In genomic region chr10:102400061-102400460, GRCh38 we compare ENCODE assay signal across 8 cellular contexts. TPM values are rescaled to one million over a fixed set of nuclear protein-coding genes. Genes with fewer than 3 reads are reported as not detected.
A peak's percentile ranks its signal among the peaks of the same experiment; 100 is the strongest.
DNase-seq lines count a peak whose midpoint lies in the region; ATAC-seq and TF ChIP-seq lines count a peak whose summit lies in the region.

No MANE protein-coding gene starts in this region.

- TF ChIP-seq CTCF in C4-2B (conservative IDR thresholded peaks at IDR 0.05): no peak
- no peak for TF ChIP-seq CTCF in Caco-2 (IDR thresholded peaks at IDR 0.05; ENCODE audit: insufficient read depth in 1 of 2, low read depth in 1 of 2, low read length in 1 of 2, severe bottlenecking in 1 of 2, unreplicated experiment in 1 of 2)

- peak overlapping the region; percentile 75 to 96 for H3K4me3 Mint-ChIP-seq in activated T-cell treated with anti-CD3 and anti-CD28 coated beads, Interleukin-2, amount 50 U/mL, for 72 hours
- no peak overlapping the region for H3K4me3 Mint-ChIP-seq in Caco-2 (ENCODE audit: unreplicated experiment)

- H3K27me3 Mint-ChIP-seq in activated T-cell treated with anti-CD3 and anti-CD28 coated beads, Interleukin-2, amount 50 U/mL, for 72 hours (ENCODE audit: low read depth): no peaks in the 10 kb centered on the region
- H3K27me3 Mint-ChIP-seq in Caco-2 (ENCODE audit: insufficient read depth, unreplicated experiment): no peaks in the 10 kb centered on the region

- no peaks in the 10 kb centered on the region for H3K9me3 Mint-ChIP-seq in activated T-cell treated with anti-CD3 and anti-CD28 coated beads, Interleukin-2, amount 50 U/mL, for 72 hours
- H3K9me3 Mint-ChIP-seq in Caco-2 (ENCODE audit: unreplicated experiment): no peaks in the 10 kb centered on the region

- H3K4me1 Mint-ChIP-seq in activated T-cell treated with anti-CD3 and anti-CD28 coated beads, Interleukin-2, amount 50 U/mL, for 72 hours (ENCODE audit: low read depth): peaks cover 42% of the 10 kb centered on the region
- peaks cover 24% of the 10 kb centered on the region for H3K4me1 Mint-ChIP-seq in Caco-2 (ENCODE audit: low read depth, unreplicated experiment)

- no TSS peak for BruUV-seq in Caco-2 (replicated peaks; lab: Mats Ljungman, UMichigan)

- no peak overlapping the region for H3K27ac Mint-ChIP-seq in activated T-cell treated with anti-CD3 and anti-CD28 coated beads, Interleukin-2, amount 50 U/mL, for 72 hours
- no peak overlapping the region for H3K27ac Mint-ChIP-seq in Caco-2 (ENCODE audit: unreplicated experiment)

- DNase-seq in activated T-cell treated with anti-CD3 and anti-CD28 coated beads, Interleukin-2, amount 50 U/mL, for 72 hours: no peak
- DNase-seq in NOMO-1 (lab: John Stamatoyannopoulos, UW; ENCODE audit: unreplicated experiment in 2 of 2): no peak
- no peak for DNase-seq in cerebellar nuclear complex (lab: John Stamatoyannopoulos, UW)
- DNase-seq in Caco-2: no peak

- peaks cover 15 to 36% of the 10 kb centered on the region in 2 donors for H3K36me3 Mint-ChIP-seq in activated T-cell treated with anti-CD3 and anti-CD28 coated beads, Interleukin-2, amount 50 U/mL, for 72 hours (ENCODE audit: insufficient read depth in 2 of 2)
- peaks cover 29% of the 10 kb centered on the region for H3K36me3 Mint-ChIP-seq in Caco-2 (ENCODE audit: insufficient read depth, unreplicated experiment)

- POLR2A ChIA-PET in Caco-2 (lab: Charles Lee): no interaction called here

- H3K4me1 ChIP-seq in HUES48 (ENCODE audit: control insufficient read depth, insufficient read depth, low read length) (peaks cover 10% of the 10 kb centered on the region), mucosa of stomach (ENCODE audit: control insufficient read depth, insufficient read depth, low read length) (peaks cover 24% of the 10 kb centered on the region), Caco-2 (peaks cover 35% of the 10 kb centered on the region)

- intact Hi-C loops in Caco-2 (cut with micrococcal nuclease; ENCODE audit: unreplicated experiment): no loop called here

- H3K4me3 ChIP-seq in HUES48 (ENCODE audit: low read depth, low read length) (peak overlapping the region; percentile 69; the same call in 1 of the 2 replicates), mucosa of stomach (ENCODE audit: low read length) (no peak overlapping the region), Caco-2 (ENCODE audit: low read depth, low read length) (no peak overlapping the region)

- peak overlapping the region; percentile 69 for H3K27ac ChIP-seq in C4-2B
- no peak overlapping the region for H3K27ac ChIP-seq in HUES48 (ENCODE audit: low read depth, low read length)

- no peak overlapping the region for H3K9ac ChIP-seq in HUES48 (ENCODE audit: low read depth, low read length)
- H3K9ac ChIP-seq in mucosa of stomach (ENCODE audit: low read length): peak overlapping the region; percentile 1

- CTCF ChIA-PET in Caco-2 (lab: Charles Lee): interaction anchor here (0.6 to 2.6 kb wide), 9 partner anchors 20 to 231 kb away, joined by 3 to 21 read pairs (median 5); partner anchors contain the start of genes C10orf95 and FBXL15

- H3K36me3 ChIP-seq in HUES48 (ENCODE audit: control insufficient read depth, insufficient read depth, low read length) (peaks cover 32% of the 10 kb centered on the region), mucosa of stomach (ENCODE audit: control insufficient read depth, insufficient read depth, low read length) (peaks cover 2% of the 10 kb centered on the region), Caco-2 (ENCODE audit: control insufficient read depth, insufficient read depth, low read length) (no peaks in the 10 kb centered on the region)

- peaks cover 7% of the 10 kb centered on the region; the same call in 1 of the 2 replicates for H3K27me3 ChIP-seq in HUES48 (ENCODE audit: control insufficient read depth, insufficient read depth, low read length)
- H3K27me3 ChIP-seq in mucosa of stomach (ENCODE audit: control insufficient read depth, insufficient read depth, low read length): no peaks in the 10 kb centered on the region
- H3K27me3 ChIP-seq in Caco-2 (replicated peaks; ENCODE audit: control insufficient read depth, insufficient read depth, low read length): no peaks in the 10 kb centered on the region

- H3K9me3 ChIP-seq in HUES48 (ENCODE audit: control insufficient read depth, insufficient read depth, low read length) (no peaks in the 10 kb centered on the region), mucosa of stomach (ENCODE audit: control insufficient read depth, low read length) (no peaks in the 10 kb centered on the region), Caco-2 (no peaks in the 10 kb centered on the region)

- no peak for ATAC-seq in activated T-cell treated with anti-CD3 and anti-CD28 coated beads, Interleukin-2, amount 50 U/mL, for 72 hours (replicated peaks in 1 of 2)
- no peak for ATAC-seq in GM18907 (IDR thresholded peaks at IDR 0.05; ENCODE audit: unreplicated experiment)

RNA-seq across cellular contexts. Expression of gene NFKB2, which starts 4.6 kb away (rescaled TPM):
- total RNA-seq in activated T-cell treated with anti-CD3 and anti-CD28 coated beads, Interleukin-2, amount 50 U/mL, for 72 hours: 100 to 1,000 TPM; 472 to 564 TPM
- 35.1 and 36.5 TPM in 2 replicates for total RNA-seq in Caco-2 (2022)

RNA-seq across cellular contexts. Expression of gene PSD, which starts 18.5 kb away (rescaled TPM):
- 10 to 100 TPM in 1 of 2 donors, 1 to 10 TPM in 1; 8.6 to 11.7 TPM for total RNA-seq in activated T-cell treated with anti-CD3 and anti-CD28 coated beads, Interleukin-2, amount 50 U/mL, for 72 hours
- total RNA-seq in Caco-2 (2022): 2.8 and 3.8 TPM in 2 replicates

RNA-seq across cellular contexts. Expression of gene FBXL15, which starts 20.6 kb away (rescaled TPM):
- 10 to 100 TPM; 15.3 TPM for total RNA-seq in activated T-cell treated with anti-CD3 and anti-CD28 coated beads, Interleukin-2, amount 50 U/mL, for 72 hours
- total RNA-seq in Caco-2 (2022): 7.9 and 8.6 TPM in 2 replicates

RNA-seq across cellular contexts. Expression of gene CUEDC2, which starts 32.3 kb away (rescaled TPM):
- 10 to 100 TPM; 78.7 to 79.5 TPM for total RNA-seq in activated T-cell treated with anti-CD3 and anti-CD28 coated beads, Interleukin-2, amount 50 U/mL, for 72 hours
- total RNA-seq in Caco-2 (2022): 32.1 and 32.6 TPM in 2 replicates

RNA-seq across cellular contexts. Expression of gene C10orf95, which starts 51.3 kb away (rescaled TPM):
- total RNA-seq in activated T-cell treated with anti-CD3 and anti-CD28 coated beads, Interleukin-2, amount 50 U/mL, for 72 hours: under 1 TPM in 1 of 2 donors, not detected in 1; 0.21 TPM
- 0.82 and 0.86 TPM in 2 replicates for total RNA-seq in Caco-2 (2022)

Comparison
In these comparisons a context has a peak if more than half of its experiments do, and no peak if none do; other contexts are left out.
1. RNA of gene NFKB2, which starts 4.6 kb away (total RNA-seq): 472 to 564 TPM in activated T-cell treated with anti-CD3 and anti-CD28 coated beads, Interleukin-2, amount 50 U/mL, for 72 hours; 35.1 to 36.5 TPM in Caco-2; every median in the first group is over 10 times any median in the second.